14 cellular contexts compared by ENCODE assay signal in genomic region chr6:139852484-139853140, GRCh38.
DNase-seq lines count a peak whose midpoint lies in the region; FAIRE-seq and TF ChIP-seq lines count a peak whose summit lies in the region.
"Had no signal": no experiment of that assay in that cellular context is flagged by ENCODE, and none has a peak within 500 bp of the region (broad histone marks: within the 10 kb centered on the region; RNA-seq: fewer than 3 reads in every experiment).

No MANE protein-coding gene starts in this region.

- H3K9me3 ChIP-seq in adipocyte (ENCODE audit: control insufficient read depth, low read length) (peaks cover 11% of the 10 kb centered on the region), keratinocyte (ENCODE audit: control insufficient read depth, low read depth, low read length) (no peaks in the 10 kb centered on the region), skeletal muscle satellite cell (replicated peaks; ENCODE audit: low read length) (no peaks in the 10 kb centered on the region)
- H3K9me3 ChIP-seq: esophagus squamous epithelium, SJCRH30 had no signal

- H3K36me3 ChIP-seq in adipocyte (ENCODE audit: control insufficient read depth, insufficient read depth, low read length, severe bottlenecking) (no peaks in the 10 kb centered on the region), keratinocyte (ENCODE audit: control insufficient read depth in 2 of 2, extremely low read depth in 1 of 2, insufficient read depth in 2 of 2, low read length in 2 of 2) (no peaks in the 10 kb centered on the region), skeletal muscle satellite cell (ENCODE audit: insufficient read depth, low read length) (no peaks in the 10 kb centered on the region), H7 (replicated peaks; ENCODE audit: control insufficient read depth, insufficient read depth, low read length) (no peaks in the 10 kb centered on the region)
- H3K36me3 ChIP-seq: esophagus squamous epithelium, SJCRH30 had no signal

- no peak for TF ChIP-seq CTCF in keratinocyte (optimal IDR thresholded peaks at IDR 0.05 in 1 of 3, IDR thresholded peaks at IDR 0.05 in 1 of 3, conservative IDR thresholded peaks at IDR 0.05 in 1 of 3; ENCODE audit: extremely low read depth in 1 of 3, insufficient read depth in 2 of 3, low read length in 3 of 3)

- dilution Hi-C loops in keratinocyte (cut with MboI; ENCODE audit: extremely low pct_ligation_motif_present, low sequenced_read_pairs): no loop called here

- H3K27ac ChIP-seq in keratinocyte (ENCODE audit: control insufficient read depth, insufficient read depth, low read length): no peak overlapping the region
- H3K27ac ChIP-seq: esophagus squamous epithelium, HL-60, SJCRH30 had no signal

- no peaks in the 10 kb centered on the region for H3K79me2 ChIP-seq in keratinocyte (ENCODE audit: control insufficient read depth, insufficient read depth, low read length)

- H3K4me1 ChIP-seq in adipocyte (ENCODE audit: control insufficient read depth, insufficient read depth, low read length) (peaks cover 8% of the 10 kb centered on the region), keratinocyte (ENCODE audit: control insufficient read depth, extremely low read depth, insufficient read depth, low read length) (no peaks in the 10 kb centered on the region), skeletal muscle satellite cell (ENCODE audit: control insufficient read depth, insufficient read depth, low read length) (peaks cover 32% of the 10 kb centered on the region)

- no peaks in the 10 kb centered on the region for H3K27me3 ChIP-seq in adipocyte (replicated peaks; ENCODE audit: control insufficient read depth, insufficient read depth, low read length)
- no peaks in the 10 kb centered on the region for H3K27me3 ChIP-seq in keratinocyte (ENCODE audit: control insufficient read depth, extremely low read depth, insufficient read depth, low read length)
- no peaks in the 10 kb centered on the region for H3K27me3 ChIP-seq in skeletal muscle satellite cell (ENCODE audit: control insufficient read depth, insufficient read depth, low read length)
- no peaks in the 10 kb centered on the region for H3K27me3 ChIP-seq in H7 (ENCODE audit: control insufficient read depth, insufficient read depth, low read length)
- H3K27me3 ChIP-seq: esophagus squamous epithelium, SJCRH30 had no signal

- peak overlapping the region; percentile 4 for H2AFZ ChIP-seq in keratinocyte (ENCODE audit: control insufficient read depth, low read length)

- H3K4me2 ChIP-seq in keratinocyte (ENCODE audit: control insufficient read depth, extremely low read depth, insufficient read depth, low read depth, low read length) (no peak overlapping the region), skeletal muscle satellite cell (ENCODE audit: low read length) (peak overlapping the region; percentile 22)

- H3K9me1 ChIP-seq in keratinocyte (ENCODE audit: control insufficient read depth, extremely low read depth, insufficient read depth, low read length): no peaks in the 10 kb centered on the region

- H4K20me1 ChIP-seq in keratinocyte (ENCODE audit: control insufficient read depth, extremely low read depth, insufficient read depth, low read length): no peaks in the 10 kb centered on the region

- H3K4me3 ChIP-seq in adipocyte (ENCODE audit: low read length) (no peak overlapping the region), keratinocyte (ENCODE audit: control insufficient read depth in 2 of 3, extremely low read depth in 1 of 3, insufficient read depth in 2 of 3, low read depth in 1 of 3, low read length in 3 of 3) (no peak overlapping the region), skeletal muscle satellite cell (ENCODE audit: low read length) (no peak overlapping the region), H7 (ENCODE audit: insufficient read depth, low read depth, low read length) (no peak overlapping the region)
- H3K4me3 ChIP-seq: esophagus squamous epithelium, SJCRH30 had no signal

- H3K9ac ChIP-seq in adipocyte (ENCODE audit: low read length): no peak overlapping the region
- no peak overlapping the region for H3K9ac ChIP-seq in keratinocyte (ENCODE audit: control insufficient read depth, extremely low read depth, insufficient read depth, low read length)
- peak overlapping the region; percentile 38 for H3K9ac ChIP-seq in skeletal muscle satellite cell (ENCODE audit: low read depth, low read length)

- DNase-seq in HCEC 1CT (peak; percentile 98), adipocyte (ENCODE audit: low read depth) (peak; percentile 68), keratinocyte (ENCODE audit: low read depth, low spot score) (no peak), H7 (no peak), COLO829 (ENCODE audit: low spot score) (no peak), DMS79 (lab: John Stamatoyannopoulos, UW) (no peak)
- DNase-seq: activated T-cell treated with anti-CD3 and anti-CD28 coated beads for 4 hours, esophagus squamous epithelium, left cardiac atrium, NCI-H1048, NCI-H526, SJCRH30 had no signal

- no peak for FAIRE-seq in keratinocyte (lab: Jason Lieb, UNC)

Comparison
In these comparisons a context has a peak if more than half of its experiments do, and no peak if none do; other contexts are left out.
1. DNase-seq: peak in HCEC 1CT (single experiment) and adipocyte (single experiment); none in keratinocyte (single experiment), H7 (single experiment), COLO829 (single experiment) and DMS79 (single experiment).